8 cellular contexts compared by ENCODE assay signal in genomic region chr3:64687781-64688515, GRCh38. TPM values are rescaled to one million over a fixed set of nuclear protein-coding genes. Genes with fewer than 3 reads are reported as not detected.
DNase-seq lines count a peak whose midpoint lies in the region; ATAC-seq and TF ChIP-seq lines count a peak whose summit lies in the region.

Gene ADAMTS9 (minus strand): TSS chr3:64688000. CDS start chr3:64687657, 343 bp downstream.

- H3K4me3 ChIP-seq in RWPE2 (ENCODE audit: severe bottlenecking) (peak within 1 kb of the TSS; percentile 36), mucosa of descending colon (peak within 1 kb of the TSS; percentile 24)

- peak; percentile 32 for ATAC-seq in RWPE2 (ENCODE audit: low read depth)
- peak; percentile 55 for ATAC-seq in mucosa of descending colon
- no peak for ATAC-seq in HG02840 (IDR thresholded peaks at IDR 0.05; ENCODE audit: low FRiP score, unreplicated experiment)
- ATAC-seq in GM21529 (IDR thresholded peaks at IDR 0.05; ENCODE audit: unreplicated experiment): no peak

- H3K27me3 ChIP-seq in RWPE2 (ENCODE audit: insufficient read depth, poor library complexity, severe bottlenecking): peaks cover 80% of the 10 kb centered on the region

- DNase-seq in C1 segment of cervical spinal cord (lab: John Stamatoyannopoulos, UW) (peak in 13 of 14 donors; percentile 5 to 80 (median 43)), RWPE2 (ENCODE audit: low spot score) (no peak), fibroblast of gingiva (ENCODE audit: low read depth) (peak; percentile 81), mucosa of descending colon (peak; percentile 49 to 77 (median 70)), ureter (ENCODE audit: low spot score) (peak; percentile 79)
- DNase-seq in central memory CD4-positive, alpha-beta T cell: no peak

- H3K27ac ChIP-seq in RWPE2 (ENCODE audit: poor library complexity, severe bottlenecking): no peak within 1 kb of the TSS

- no peak for TF ChIP-seq CTCF in RWPE2 (IDR thresholded peaks at IDR 0.05; ENCODE audit: poor library complexity, severe bottlenecking)
- no peak for TF ChIP-seq CTCF in mucosa of descending colon (IDR thresholded peaks at IDR 0.05)

- H3K9me3 ChIP-seq in RWPE2 (ENCODE audit: severe bottlenecking) (no peaks in the 10 kb centered on the region), mucosa of descending colon (no peaks in the 10 kb centered on the region)

- intact Hi-C loops in mucosa of descending colon (cut with DNase I, micrococcal nuclease): no loop called here

- H3K4me1 ChIP-seq in RWPE2 (ENCODE audit: insufficient read depth, poor library complexity, severe bottlenecking) (no peaks in the 10 kb centered on the region), mucosa of descending colon (ENCODE audit: low read depth) (peaks cover 8% of the 10 kb centered on the region)

- no peaks in the 10 kb centered on the region for H3K36me3 ChIP-seq in RWPE2 (ENCODE audit: low read depth)
- H3K36me3 ChIP-seq in mucosa of descending colon (ENCODE audit: low read depth): no peaks in the 10 kb centered on the region

RNA-seq across cellular contexts. Expression of gene ADAMTS9, which starts in this region (rescaled TPM):
- total RNA-seq in mucosa of descending colon: 10 to 100 TPM in 2 of 3 donors, 1 to 10 TPM in 1; 7.4 to 20.5 (median 20.1) TPM
- 153 TPM for total RNA-seq in ureter

Comparison
In these comparisons a context has a peak if more than half of its experiments do, and no peak if none do; other contexts are left out.
1. DNase-seq: peak in C1 segment of cervical spinal cord (13 of 14), fibroblast of gingiva (single experiment), mucosa of descending colon (3 of 3) and ureter (single experiment); none in RWPE2 (single experiment) and central memory CD4-positive, alpha-beta T cell (single experiment).
2. ATAC-seq: peak in RWPE2 (single experiment) and mucosa of descending colon (single experiment); none in HG02840 (single experiment) and GM21529 (single experiment).